ENCODE assay signal across 18 cellular contexts in genomic region chr1:24776821-24777220, GRCh38. TPM values are rescaled to one million over a fixed set of nuclear protein-coding genes. Genes with fewer than 3 reads are reported as not detected.
DNase-seq lines count a peak whose midpoint lies in the region; ATAC-seq and TF ChIP-seq lines count a peak whose summit lies in the region.
"Had no signal": no experiment of that assay in that cellular context is flagged by ENCODE, and none has a peak within 500 bp of the region (broad histone marks: within the 10 kb centered on the region; RNA-seq: fewer than 3 reads in every experiment).

No MANE protein-coding gene starts in this region.

- H4K8ac ChIP-seq in neuronal stem cell (ENCODE audit: low read depth, low read length) = no peak overlapping the region

- no peak for TF ChIP-seq EP300 in ovary (IDR thresholded peaks at IDR 0.05)

- H3K27ac ChIP-seq in left ventricle myocardium inferior (replicated peaks) (peak overlapping the region; percentile 59), right atrium auricular region (no peak overlapping the region), tibial artery (peak overlapping the region; percentile 53 to 88), ovary (no peak overlapping the region), neuronal stem cell (replicated peaks; ENCODE audit: low read length) (no peak overlapping the region)

- H3K4me1 ChIP-seq in left ventricle myocardium inferior = peaks cover 75% of the 10 kb centered on the region
- H3K4me1 ChIP-seq in right atrium auricular region = peaks cover 0 to 48% of the 10 kb centered on the region in 2 donors
- H3K4me1 ChIP-seq in tibial artery = peaks cover 0 to 99% (median 30%) of the 10 kb centered on the region in 4 donors
- H3K4me1 ChIP-seq in ovary (ENCODE audit: insufficient read depth) = peaks cover 5% of the 10 kb centered on the region
- peaks cover 0 to 3% of the 10 kb centered on the region in 2 donors for H3K4me1 ChIP-seq in neuronal stem cell (ENCODE audit: control insufficient read depth in 2 of 2, insufficient read depth in 1 of 2, low read depth in 1 of 2, low read length in 2 of 2)

- no peak overlapping the region for H2AFZ ChIP-seq in neuronal stem cell (ENCODE audit: low read length)

- H3K4me2 ChIP-seq in neuronal stem cell (ENCODE audit: insufficient read depth, low read length, poor library complexity, severe bottlenecking) = no peak overlapping the region
- H3K4me2 ChIP-seq: KMS-11 had no signal

- no peak overlapping the region for H2BK120ac ChIP-seq in neuronal stem cell (ENCODE audit: low read depth, low read length)

- no peaks in the 10 kb centered on the region for H3K36me3 ChIP-seq in left ventricle myocardium inferior
- H3K36me3 ChIP-seq in right atrium auricular region = no peaks in the 10 kb centered on the region
- H3K36me3 ChIP-seq in tibial artery = peaks cover 0 to 4% (median 0%) of the 10 kb centered on the region in 3 donors
- H3K36me3 ChIP-seq in ovary = no peaks in the 10 kb centered on the region
- H3K36me3 ChIP-seq in neuronal stem cell (replicated peaks in 1 of 2; ENCODE audit: control insufficient read depth in 2 of 2, insufficient read depth in 2 of 2, low read length in 2 of 2) = peaks cover 0 to 16% of the 10 kb centered on the region in 2 donors

- TF ChIP-seq CTCF in left ventricle myocardium inferior (IDR thresholded peaks at IDR 0.05; ENCODE audit: borderline replicate concordance) (no peak), right atrium auricular region (IDR thresholded peaks at IDR 0.05) (no peak), tibial artery (IDR thresholded peaks at IDR 0.05) (no peak), ovary (IDR thresholded peaks at IDR 0.05) (no peak)

- no peak overlapping the region for H3K23ac ChIP-seq in neuronal stem cell (ENCODE audit: low read depth, low read length, poor library complexity)

- H3K4me3 Mint-ChIP-seq in T-helper 17 cell = peak overlapping the region; percentile 37
- H3K4me3 Mint-ChIP-seq in naive B cell = peak overlapping the region in 5 of 8 donors; percentile 10 to 54 (median 34)
- H3K4me3 Mint-ChIP-seq: CD14-positive monocyte had no signal

- H3K18ac ChIP-seq in neuronal stem cell (ENCODE audit: low read length) = no peak overlapping the region

- no peak for DNase-seq in left ventricle myocardium inferior
- DNase-seq in right atrium auricular region (ENCODE audit: low spot score) = no peak
- DNase-seq in T-helper 17 cell = no peak
- no peak for DNase-seq in naive B cell
- DNase-seq in tibial artery = no peak
- no peak for DNase-seq in ovary
- no peak for DNase-seq in neuronal stem cell (ENCODE audit: low spot score)
- DNase-seq: 8988T, MM.1S, NCI-H1105, NCI-H187, NCI-H774, Right ventricle myocardium superior had no signal

- no peak overlapping the region for H4K91ac ChIP-seq in neuronal stem cell (ENCODE audit: low read depth, low read length, poor library complexity)

- H2AK5ac ChIP-seq in neuronal stem cell (ENCODE audit: low read depth, low read length) = no peak overlapping the region

- H3K36me3 Mint-ChIP-seq in T-helper 17 cell (ENCODE audit: low read depth) (peaks cover 5% of the 10 kb centered on the region), naive B cell (peaks cover 0 to 4% of the 10 kb centered on the region in 2 donors)

- H3K14ac ChIP-seq in neuronal stem cell (ENCODE audit: low read length) = no peak overlapping the region

- WGBS in ovary, 3 donors = 93 to 94% (median 94%) methylated on average over 8 of the region's 8 CpGs
- no CpG with 5 or more reads among the region's 8 CpGs for WGBS in neuronal stem cell (ENCODE audit: extremely low coverage in 2 of 2, insufficient read length in 2 of 2, insufficient replicate concordance in 1 of 2), 2 donors

- H3K9me3 ChIP-seq in left ventricle myocardium inferior (replicated peaks) = no peaks in the 10 kb centered on the region
- H3K9me3 ChIP-seq in right atrium auricular region = no peaks in the 10 kb centered on the region
- no peaks in the 10 kb centered on the region for H3K9me3 ChIP-seq in T-helper 17 cell (ENCODE audit: control insufficient read depth, low read length, poor library complexity, severe bottlenecking)
- no peaks in the 10 kb centered on the region for H3K9me3 ChIP-seq in tibial artery
- no peaks in the 10 kb centered on the region for H3K9me3 ChIP-seq in ovary
- peaks cover 0 to 5% of the 10 kb centered on the region in 2 donors for H3K9me3 ChIP-seq in neuronal stem cell (replicated peaks in 1 of 2; ENCODE audit: control insufficient read depth in 2 of 2, insufficient read depth in 1 of 2, low read depth in 1 of 2, low read length in 2 of 2)

- peaks cover 9% of the 10 kb centered on the region for H3K79me1 ChIP-seq in neuronal stem cell (ENCODE audit: low read depth, low read length)

- H3K27me3 ChIP-seq in left ventricle myocardium inferior (ENCODE audit: low read depth) (no peaks in the 10 kb centered on the region), right atrium auricular region (no peaks in the 10 kb centered on the region), tibial artery (no peaks in the 10 kb centered on the region), ovary (no peaks in the 10 kb centered on the region), neuronal stem cell (ENCODE audit: control insufficient read depth in 3 of 3, insufficient read depth in 3 of 3, low read depth in 1 of 3, low read length in 3 of 3) (no peaks in the 10 kb centered on the region)

- H2BK15ac ChIP-seq in neuronal stem cell (ENCODE audit: low read length) = no peak overlapping the region

- intact Hi-C loops in left ventricle myocardium inferior (cut with micrococcal nuclease) (no loop called here), tibial artery (cut with DNase I; ENCODE audit: low total_unique reads) (no loop called here), ovary (cut with DNase I) (no loop called here)

- H3K4me1 Mint-ChIP-seq in T-helper 17 cell (peaks cover 2% of the 10 kb centered on the region), naive B cell (peaks cover 38 to 79% (median 48%) of the 10 kb centered on the region in 3 donors)

- ATAC-seq in T-helper 17 cell (no peak), naive B cell (ENCODE audit: low read depth in 2 of 2) (no peak), HG03097 (IDR thresholded peaks at IDR 0.05; ENCODE audit: low FRiP score, unreplicated experiment) (no peak)
- ATAC-seq: GM12878, Panc1 had no signal

- H3K4me3 ChIP-seq in left ventricle myocardium inferior (no peak overlapping the region), right atrium auricular region (no peak overlapping the region), tibial artery (no peak overlapping the region), ovary (no peak overlapping the region), neuronal stem cell (ENCODE audit: low read length in 2 of 2) (no peak overlapping the region)
- H3K4me3 ChIP-seq: GM12878 had no signal

- H3K27ac Mint-ChIP-seq in T-helper 17 cell (no peak overlapping the region), naive B cell (peak overlapping the region in 5 of 6 donors; percentile 42 to 92 (median 57))

- no peak overlapping the region for H3K9ac ChIP-seq in neuronal stem cell (ENCODE audit: low read depth, low read length, poor library complexity)
- H3K9ac ChIP-seq: KMS-11 had no signal

- no peaks in the 10 kb centered on the region for H3K9me3 Mint-ChIP-seq in naive B cell

- H2BK5ac ChIP-seq in neuronal stem cell (ENCODE audit: low read length) = no peak overlapping the region

- H3K27me3 Mint-ChIP-seq in T-helper 17 cell (peaks cover 7% of the 10 kb centered on the region), naive B cell (no peaks in the 10 kb centered on the region)

- no peak for TF ChIP-seq POLR2A in ovary (IDR thresholded peaks at IDR 0.05)

- H2BK12ac ChIP-seq in neuronal stem cell (ENCODE audit: low read length) = no peak overlapping the region

- H3K4ac ChIP-seq in neuronal stem cell (ENCODE audit: low read length) = no peak overlapping the region

RNA-seq across cellular contexts. Expression of gene CLIC4, which starts 31.6 kb away (rescaled TPM):
- total RNA-seq in left ventricle myocardium inferior = 325 TPM
- 100 to 1,000 TPM; 236 to 265 TPM for total RNA-seq in right atrium auricular region
- total RNA-seq in T-helper 17 cell = 1 to 10 TPM; 3.9 to 9.9 TPM
- 100 to 1,000 TPM in 1 of 6 donors, 10 to 100 TPM in 5; 76.7 to 108 (median 92.1) TPM for polyA plus RNA-seq in naive B cell (ENCODE audit: low read depth in 6 of 6)
- 100 to 1,000 TPM in 5 of 7 donors, 10 to 100 TPM in 2; 73.6 to 185 (median 125) TPM for total RNA-seq in ovary
- 100 to 1,000 TPM in 1 of 2 donors, 10 to 100 TPM in 1; 53.6 to 209 TPM for polyA plus RNA-seq in ovary
- 102 TPM for polyA plus RNA-seq in neuronal stem cell (2013, experiment 1 of 2)
- polyA plus RNA-seq in neuronal stem cell (2013, experiment 2 of 2) = 104 TPM

Comparison
In these comparisons a context has a peak if more than half of its experiments do, and no peak if none do; other contexts are left out.
1. H3K27ac ChIP-seq: peak in left ventricle myocardium inferior (single experiment) and tibial artery (2 of 2); none in right atrium auricular region (0 of 2), ovary (0 of 2) and neuronal stem cell (single experiment).
2. RNA of gene CLIC4, which starts 31.6 kb away (total RNA-seq): 325 TPM in left ventricle myocardium inferior (single experiment), 236 to 265 TPM in right atrium auricular region and 73.6 to 185 TPM in ovary; 3.9 to 9.9 TPM in T-helper 17 cell; every median in the first group is over 4 times any median in the second.